ENCODE assay signal across 9 cellular contexts in genomic region chr10:4130685-4131084, GRCh38.
DNase-seq lines count a peak whose midpoint lies in the region; ATAC-seq and TF ChIP-seq lines count a peak whose summit lies in the region.
"Had no signal": no experiment of that assay in that cellular context is flagged by ENCODE, and none has a peak within 500 bp of the region (broad histone marks: within the 10 kb centered on the region; RNA-seq: fewer than 3 reads in every experiment).

No MANE protein-coding gene starts in this region.

- H3K27me3 Mint-ChIP-seq in memory B cell, result no peaks in the 10 kb centered on the region

- intact Hi-C loops in heart right ventricle (cut with DNase I) (no loop called here), right cardiac atrium (cut with DNase I) (no loop called here), vagina (cut with DNase I) (no loop called here)

- ATAC-seq in heart right ventricle (peak in 5 of 8 donors; percentile 42 to 77 (median 50)), right cardiac atrium (no peak), memory B cell (ENCODE audit: low read depth) (peak; percentile 51), HG03571 (IDR thresholded peaks at IDR 0.05; ENCODE audit: unreplicated experiment) (no peak)

- TF ChIP-seq CTCF in heart right ventricle (IDR thresholded peaks at IDR 0.05) (no peak), VCaP (conservative IDR thresholded peaks at IDR 0.05) (no peak), vagina (IDR thresholded peaks at IDR 0.05) (no peak)

- peaks cover 1% of the 10 kb centered on the region for H3K9me3 Mint-ChIP-seq in memory B cell

- no peak overlapping the region for H3K4me3 Mint-ChIP-seq in memory B cell

- H3K9me3 ChIP-seq in heart right ventricle (peaks cover 0 to 13% (median 5%) of the 10 kb centered on the region in 11 donors), right cardiac atrium (ENCODE audit: control insufficient read depth, low read length) (no peaks in the 10 kb centered on the region), vagina (no peaks in the 10 kb centered on the region)

- H3K4me3 ChIP-seq in heart right ventricle, result no peak overlapping the region
- H3K4me3 ChIP-seq in right cardiac atrium (ENCODE audit: low read length), result no peak overlapping the region
- H3K4me3 ChIP-seq in vagina, result no peak overlapping the region

- peak overlapping the region in 8 of 10 donors; percentile 25 to 89 (median 70) for H3K27ac ChIP-seq in heart right ventricle
- no peak overlapping the region for H3K27ac ChIP-seq in right cardiac atrium (ENCODE audit: low read length)
- peak overlapping the region; percentile 72; the same call in 1 of the 2 replicates for H3K27ac ChIP-seq in VCaP
- H3K27ac ChIP-seq in vagina, result peak overlapping the region; percentile 57

- H3K36me3 ChIP-seq in heart right ventricle, result no peaks in the 10 kb centered on the region
- H3K36me3 ChIP-seq in vagina, result no peaks in the 10 kb centered on the region

- H3K36me3 Mint-ChIP-seq in memory B cell, result no peaks in the 10 kb centered on the region

- no peak for DNase-seq in heart right ventricle
- no peak for DNase-seq in right cardiac atrium
- DNase-seq in memory B cell (ENCODE audit: low spot score in 2 of 2), result no peak
- DNase-seq in vagina (ENCODE audit: extremely low spot score in 2 of 2), result no peak
- no peak for DNase-seq in nucleus accumbens (lab: John Stamatoyannopoulos, UW)
- DNase-seq in SHP77 treated with DMSO at 0.1 percent for 48 hours (lab: John Stamatoyannopoulos, UW), result no peak
- DNase-seq: activated CD4-positive, CD25-positive, alpha-beta regulatory T cell had no signal

- peaks cover 28% of the 10 kb centered on the region for H3K4me1 Mint-ChIP-seq in memory B cell

- no peak overlapping the region for H3K27ac Mint-ChIP-seq in memory B cell

- WGBS in heart right ventricle, 2 donors, result 65 to 77% methylated on average over 4 of the region's 4 CpGs
- WGBS in right cardiac atrium, result 72% methylated on average over 4 of the region's 4 CpGs

- peaks cover 0 to 59% (median 35%) of the 10 kb centered on the region in 9 donors for H3K4me1 ChIP-seq in heart right ventricle
- peaks cover 8% of the 10 kb centered on the region for H3K4me1 ChIP-seq in right cardiac atrium (ENCODE audit: control insufficient read depth, insufficient read depth, low read length)
- H3K4me1 ChIP-seq in vagina, result peaks cover 24% of the 10 kb centered on the region

- H3K27me3 ChIP-seq in heart right ventricle (no peaks in the 10 kb centered on the region), right cardiac atrium (ENCODE audit: control insufficient read depth, insufficient read depth) (no peaks in the 10 kb centered on the region), vagina (no peaks in the 10 kb centered on the region)

- TF ChIP-seq POLR2A in vagina (IDR thresholded peaks at IDR 0.05), result no peak

Comparison
In these comparisons a context has a peak if more than half of its experiments do, and no peak if none do; other contexts are left out.
1. ATAC-seq: peak in heart right ventricle (5 of 8) and memory B cell (single experiment); none in right cardiac atrium (0 of 2) and HG03571 (single experiment).